In the genomic region with DNA sequence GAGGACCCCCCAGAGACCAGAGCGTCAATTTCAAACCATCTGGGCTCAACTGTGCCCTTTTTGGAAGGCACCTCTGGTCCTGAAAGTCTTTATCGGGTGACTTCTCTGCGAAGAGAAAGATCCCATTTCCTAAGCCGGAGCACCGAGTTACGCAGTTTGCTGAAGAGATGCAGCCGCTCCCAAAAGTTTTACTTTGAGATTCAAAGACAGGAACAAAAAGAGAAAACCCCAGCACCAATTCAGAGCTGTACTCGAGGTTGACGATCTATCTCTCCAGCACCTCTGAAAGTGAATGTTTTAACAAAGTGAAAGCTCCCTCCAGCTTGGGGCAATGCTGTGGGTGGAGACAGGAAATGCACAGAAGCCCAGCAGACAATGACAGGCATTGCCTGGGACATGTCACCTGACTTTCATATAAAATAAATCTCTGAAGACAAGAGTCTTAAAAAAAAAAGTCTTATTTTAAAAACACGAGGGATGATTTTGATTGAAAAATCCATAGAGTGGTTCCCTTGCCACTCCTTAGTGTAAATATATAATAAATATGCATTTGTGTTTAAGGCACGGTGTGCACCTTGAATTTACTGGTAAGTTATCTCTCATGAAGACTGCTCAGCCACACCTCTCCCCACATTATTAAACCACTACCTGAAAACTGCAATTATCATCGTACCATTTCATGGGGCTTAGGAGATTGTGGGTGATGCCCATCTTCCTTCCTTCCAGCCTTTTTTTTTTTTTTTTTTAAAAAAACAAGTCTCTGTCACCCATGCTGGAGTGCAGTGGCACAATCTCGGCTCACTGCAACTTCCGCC, we compare ENCODE assay signal across 1 cellular context.
TF ChIP-seq lines count a peak whose summit lies in the region.

No MANE protein-coding gene starts in this region.

TF ChIP-seq in SK-N-SH treated with all-trans-retinoic acid at 6 μM for 48 hours, 23 proteins besides CTCF, POLR2A, EP300 and RAD21 (continued from another document):
- TF ChIP-seq, protein P1, sequence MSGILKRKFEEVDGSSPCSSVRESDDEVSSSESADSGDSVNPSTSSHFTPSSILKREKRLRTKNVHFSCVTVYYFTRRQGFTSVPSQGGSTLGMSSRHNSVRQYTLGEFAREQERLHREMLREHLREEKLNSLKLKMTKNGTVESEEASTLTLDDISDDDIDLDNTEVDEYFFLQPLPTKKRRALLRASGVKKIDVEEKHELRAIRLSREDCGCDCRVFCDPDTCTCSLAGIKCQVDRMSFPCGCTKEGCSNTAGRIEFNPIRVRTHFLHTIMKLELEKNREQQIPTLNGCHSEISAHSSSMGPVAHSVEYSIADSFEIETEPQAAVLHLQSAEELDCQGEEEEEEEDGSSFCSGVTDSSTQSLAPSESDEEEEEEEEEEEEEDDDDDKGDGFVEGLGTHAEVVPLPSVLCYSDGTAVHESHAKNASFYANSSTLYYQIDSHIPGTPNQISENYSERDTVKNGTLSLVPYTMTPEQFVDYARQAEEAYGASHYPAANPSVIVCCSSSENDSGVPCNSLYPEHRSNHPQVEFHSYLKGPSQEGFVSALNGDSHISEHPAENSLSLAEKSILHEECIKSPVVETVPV (CRISPR knock-in tag; IDR thresholded peaks at IDR 0.05): no peak
